In the genomic region with DNA sequence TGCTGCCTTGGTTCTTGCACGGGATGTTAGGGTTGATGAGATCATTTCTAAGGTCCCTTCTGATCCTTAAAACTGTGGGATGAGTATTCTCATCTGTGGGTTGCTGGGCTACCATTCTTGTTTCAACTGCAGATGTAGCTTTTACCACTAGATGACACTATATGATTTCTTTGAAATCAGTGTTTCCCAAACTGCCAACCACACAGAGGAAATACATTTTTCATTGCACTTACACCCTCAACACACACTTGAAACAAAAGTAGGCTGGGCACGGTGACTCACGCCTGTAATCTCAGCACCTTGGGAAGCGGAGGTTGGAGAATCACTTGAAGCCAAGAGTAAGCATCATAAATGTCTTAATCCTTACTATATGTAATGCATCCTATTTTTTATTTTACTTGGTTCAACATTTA, we compare ENCODE assay signal across 7 cellular contexts. TPM values are rescaled to one million over a fixed set of nuclear protein-coding genes. Genes with fewer than 3 reads are reported as not detected.
DNase-seq lines count a peak whose midpoint lies in the region; ATAC-seq, FAIRE-seq and TF ChIP-seq lines count a peak whose summit lies in the region.

No MANE protein-coding gene starts in this region.

- POLR2A ChIA-PET in activated CD8-positive, alpha-beta T cell treated with anti-CD3 and anti-CD28 coated beads, Interleukin-2, amount 10 ng/mL, durations not matched to agents 7 days and 5 days (lab: Charles Lee), result interaction anchor here (2.0 kb wide), 1 partner anchor 15 kb away, joined by 4 read pairs; the partner anchor contains the start of gene LCMT1

- CTCF ChIA-PET in activated CD8-positive, alpha-beta T cell treated with anti-CD3 and anti-CD28 coated beads, Interleukin-2, amount 10 ng/mL, durations not matched to agents 7 days and 5 days (lab: Charles Lee), result interaction anchor here (0.6 to 2.9 kb wide), 15 partner anchors 8 to 377 kb away, joined by 3 to 43 read pairs (median 4); partner anchors contain the start of gene LCMT1

- TF ChIP-seq POLR2A in GM12892 (IDR thresholded peaks at IDR 0.05; ENCODE audit: low read depth, low read length), result no peak

- no peak for FAIRE-seq in GM12892 (lab: Jason Lieb, UNC)

- peaks cover 29% of the 10 kb centered on the region for H3K4me1 Mint-ChIP-seq in activated CD8-positive, alpha-beta T cell treated with anti-CD3 and anti-CD28 coated beads, Interleukin-2, amount 10 ng/mL, durations not matched to agents 7 days and 5 days (ENCODE audit: low read depth)

- H3K36me3 Mint-ChIP-seq in activated CD8-positive, alpha-beta T cell treated with anti-CD3 and anti-CD28 coated beads, Interleukin-2, amount 10 ng/mL, durations not matched to agents 7 days and 5 days (ENCODE audit: low read depth), result peaks cover 14% of the 10 kb centered on the region

- no peak overlapping the region for H3K4me3 ChIP-seq in fibroblast of villous mesenchyme (ENCODE audit: low read depth, low read length)

- peak; percentile 56 for DNase-seq in GM04504 (ENCODE audit: low read depth)
- peak; percentile 50 for DNase-seq in NAMALWA (ENCODE audit: low spot score)
- peak; percentile 46 for DNase-seq in activated CD8-positive, alpha-beta T cell treated with anti-CD3 and anti-CD28 coated beads, Interleukin-2, amount 10 ng/mL, durations not matched to agents 7 days and 5 days
- DNase-seq in fibroblast of villous mesenchyme (ENCODE audit: low read depth), result peak; percentile 81
- no peak for DNase-seq in sciatic nerve (ENCODE audit: low spot score)
- DNase-seq in T-helper 9 cell, result no peak
- DNase-seq in GM12892 (ENCODE audit: insufficient read length), result no peak

- no peaks in the 10 kb centered on the region for H3K27me3 Mint-ChIP-seq in activated CD8-positive, alpha-beta T cell treated with anti-CD3 and anti-CD28 coated beads, Interleukin-2, amount 10 ng/mL, durations not matched to agents 7 days and 5 days (ENCODE audit: low read depth)

- H3K9me3 Mint-ChIP-seq in activated CD8-positive, alpha-beta T cell treated with anti-CD3 and anti-CD28 coated beads, Interleukin-2, amount 10 ng/mL, durations not matched to agents 7 days and 5 days (ENCODE audit: insufficient read depth), result no peaks in the 10 kb centered on the region

- H3K4me3 Mint-ChIP-seq in activated CD8-positive, alpha-beta T cell treated with anti-CD3 and anti-CD28 coated beads, Interleukin-2, amount 10 ng/mL, durations not matched to agents 7 days and 5 days, result no peak overlapping the region

- intact Hi-C loops in sciatic nerve (cut with DNase I), result no loop called here

- ATAC-seq in activated CD8-positive, alpha-beta T cell treated with anti-CD3 and anti-CD28 coated beads, Interleukin-2, amount 10 ng/mL, durations not matched to agents 7 days and 5 days, result peak; percentile 73
- ATAC-seq in sciatic nerve, result peak; percentile 55

- peak; percentile 81 for TF ChIP-seq CTCF in fibroblast of villous mesenchyme (IDR thresholded peaks at IDR 0.05; ENCODE audit: insufficient read depth, low read depth, low read length)

- H3K27ac Mint-ChIP-seq in activated CD8-positive, alpha-beta T cell treated with anti-CD3 and anti-CD28 coated beads, Interleukin-2, amount 10 ng/mL, durations not matched to agents 7 days and 5 days, result peak overlapping the region; percentile 26

RNA-seq across cellular contexts. Expression of gene LCMT1, which starts 15.3 kb away (rescaled TPM):
- total RNA-seq in activated CD8-positive, alpha-beta T cell treated with anti-CD3 and anti-CD28 coated beads, Interleukin-2, amount 10 ng/mL, durations not matched to agents 7 days and 5 days, result 10 to 100 TPM; 37.9 to 41.3 TPM
- total RNA-seq in fibroblast of villous mesenchyme, result 25.4 and 30.2 TPM in 2 replicates
- 32.7 TPM for total RNA-seq in sciatic nerve
- polyA plus RNA-seq in GM12892 (2012; ENCODE audit: missing spikeins), result 35.9 TPM

Comparison
In these comparisons a context has a peak if more than half of its experiments do, and no peak if none do; other contexts are left out.
1. DNase-seq: peak in GM04504 (single experiment), NAMALWA (single experiment), activated CD8-positive, alpha-beta T cell treated with anti-CD3 and anti-CD28 coated beads, Interleukin-2, amount 10 ng/mL, durations not matched to agents 7 days and 5 days (single experiment) and fibroblast of villous mesenchyme (single experiment); none in sciatic nerve (single experiment), T-helper 9 cell (single experiment) and GM12892 (single experiment).